ENCODE assay signal across 8 cellular contexts in genomic region chr12:48184549-48184922, GRCh38. TPM values are rescaled to one million over a fixed set of nuclear protein-coding genes. Genes with fewer than 3 reads are reported as not detected.
DNase-seq lines count a peak whose midpoint lies in the region; ATAC-seq and TF ChIP-seq lines count a peak whose summit lies in the region.

No MANE protein-coding gene starts in this region.

- H2BK5ac ChIP-seq in neuronal stem cell (ENCODE audit: low read length): no peak overlapping the region

- H2BK120ac ChIP-seq in neuronal stem cell (ENCODE audit: low read depth, low read length): peak overlapping the region; percentile 53

- H4K91ac ChIP-seq in neuronal stem cell (ENCODE audit: low read depth, low read length, poor library complexity): no peak overlapping the region

- H3K79me1 ChIP-seq in neuronal stem cell (ENCODE audit: low read depth, low read length): no peaks in the 10 kb centered on the region

- ATAC-seq in HG02678 (IDR thresholded peaks at IDR 0.05; ENCODE audit: unreplicated experiment): no peak

- H3K27me3 ChIP-seq in A673 (replicated peaks; ENCODE audit: insufficient read depth, low read depth, low read length, poor library complexity) (peaks cover 15% of the 10 kb centered on the region), HUES64 (ENCODE audit: insufficient read depth, low read length) (peaks cover 97% of the 10 kb centered on the region), endocrine pancreas (ENCODE audit: control insufficient read depth, insufficient read depth, low read length) (no peaks in the 10 kb centered on the region), neuronal stem cell (ENCODE audit: control insufficient read depth in 3 of 3, insufficient read depth in 3 of 3, low read depth in 1 of 3, low read length in 3 of 3) (peaks cover 0 to 21% (median 8%) of the 10 kb centered on the region in 3 experiments)

- no peak overlapping the region for H3K4ac ChIP-seq in neuronal stem cell (ENCODE audit: low read length)

- H3K36me3 ChIP-seq in A673 (ENCODE audit: insufficient read depth, low read length, poor library complexity, severe bottlenecking): no peaks in the 10 kb centered on the region
- no peaks in the 10 kb centered on the region for H3K36me3 ChIP-seq in HUES64 (ENCODE audit: insufficient read depth, low read length)
- H3K36me3 ChIP-seq in endocrine pancreas (ENCODE audit: control insufficient read depth, insufficient read depth, low read length): no peaks in the 10 kb centered on the region
- H3K36me3 ChIP-seq in neuronal stem cell (replicated peaks in 1 of 2; ENCODE audit: control insufficient read depth in 2 of 2, insufficient read depth in 2 of 2, low read length in 2 of 2): no peaks in the 10 kb centered on the region

- H2AFZ ChIP-seq in neuronal stem cell (ENCODE audit: low read length): peak overlapping the region; percentile 93

- H3K23ac ChIP-seq in neuronal stem cell (ENCODE audit: low read depth, low read length, poor library complexity): no peak overlapping the region

- H3K9me3 ChIP-seq in A673 (ENCODE audit: low read depth, low read length, poor library complexity, severe bottlenecking) (no peaks in the 10 kb centered on the region), HUES64 (ENCODE audit: insufficient read depth, low read depth, low read length) (no peaks in the 10 kb centered on the region), endocrine pancreas (ENCODE audit: control insufficient read depth, low read length) (no peaks in the 10 kb centered on the region), neuronal stem cell (replicated peaks in 1 of 2; ENCODE audit: control insufficient read depth in 2 of 2, insufficient read depth in 1 of 2, low read depth in 1 of 2, low read length in 2 of 2) (no peaks in the 10 kb centered on the region)

- no peak for TF ChIP-seq CTCF in A673 (conservative IDR thresholded peaks at IDR 0.05; ENCODE audit: low read depth, low read length)

- H2BK15ac ChIP-seq in neuronal stem cell (ENCODE audit: low read length): no peak overlapping the region

- H3K9ac ChIP-seq in HUES64 (ENCODE audit: low read depth, low read length) (no peak overlapping the region), endocrine pancreas (ENCODE audit: control insufficient read depth, insufficient read depth, low read length) (peak overlapping the region; percentile 32), neuronal stem cell (ENCODE audit: low read depth, low read length, poor library complexity) (no peak overlapping the region)

- H4K8ac ChIP-seq in neuronal stem cell (ENCODE audit: low read depth, low read length): no peak overlapping the region

- DNase-seq in A673 (ENCODE audit: low spot score) (no peak), neuronal stem cell (ENCODE audit: low spot score) (no peak), NCI-H1105 treated with DMSO at 0.1 percent for 48 hours (lab: John Stamatoyannopoulos, UW) (no peak), NCI-H2029 treated with DMSO at 0.1 percent for 48 hours (lab: John Stamatoyannopoulos, UW) (no peak), NOMO-1 treated with dmso at 0.1 percent for 144 hours (lab: John Stamatoyannopoulos, UW; ENCODE audit: unreplicated experiment) (no peak)

- H3K4me3 ChIP-seq in A673 (ENCODE audit: low read depth, low read length, poor library complexity, severe bottlenecking) (peak overlapping the region; percentile 67), HUES64 (ENCODE audit: low read length) (peak overlapping the region; percentile 73), endocrine pancreas (ENCODE audit: control insufficient read depth, insufficient read depth, low read length) (peak overlapping the region; percentile 28), neuronal stem cell (ENCODE audit: low read length in 2 of 2) (peak overlapping the region; percentile 65 to 95)

- CTCF ChIA-PET in A673 (lab: Charles Lee): interaction anchor here (1.0 kb wide), 1 partner anchor 242 kb away, joined by 3 read pairs; no protein-coding TSS in a partner anchor

- H3K18ac ChIP-seq in neuronal stem cell (ENCODE audit: low read length): peak overlapping the region; percentile 63

- H2AK5ac ChIP-seq in neuronal stem cell (ENCODE audit: low read depth, low read length): peak overlapping the region; percentile 21

- WGBS in HUES64: 13% methylated on average over 20 of the region's 20 CpGs
- WGBS in neuronal stem cell (ENCODE audit: extremely low coverage in 2 of 2, insufficient read length in 2 of 2, insufficient replicate concordance in 1 of 2), 2 donors: no CpG with 5 or more reads among the region's 20 CpGs

- H3K4me1 ChIP-seq in A673 (ENCODE audit: insufficient read depth, low read length, poor library complexity, severe bottlenecking) (peaks cover 30% of the 10 kb centered on the region), HUES64 (ENCODE audit: insufficient read depth, low read length) (peaks cover 20% of the 10 kb centered on the region), endocrine pancreas (ENCODE audit: control insufficient read depth, insufficient read depth, low read length) (no peaks in the 10 kb centered on the region), neuronal stem cell (ENCODE audit: control insufficient read depth in 2 of 2, insufficient read depth in 1 of 2, low read depth in 1 of 2, low read length in 2 of 2) (peaks cover 15 to 23% of the 10 kb centered on the region in 2 donors)

- POLR2A ChIA-PET in A673 (lab: Charles Lee; ENCODE audit: low non-redundant PET): no interaction called here

- no peak overlapping the region for H3K27ac ChIP-seq in A673 (ENCODE audit: low read depth, low read length, poor library complexity, severe bottlenecking)
- H3K27ac ChIP-seq in HUES64 (ENCODE audit: low read depth, low read length): no peak overlapping the region
- H3K27ac ChIP-seq in neuronal stem cell (replicated peaks; ENCODE audit: low read length): no peak overlapping the region

- peak overlapping the region; percentile 85 for H3K4me2 ChIP-seq in neuronal stem cell (ENCODE audit: insufficient read depth, low read length, poor library complexity, severe bottlenecking)

- peak overlapping the region; percentile 56 for H3K14ac ChIP-seq in neuronal stem cell (ENCODE audit: low read length)

- BruUV-seq in A673 (replicated peaks; lab: Mats Ljungman, UMichigan): no TSS peak

- H2BK12ac ChIP-seq in neuronal stem cell (ENCODE audit: low read length): no peak overlapping the region

- intact Hi-C loops in A673 (cut with micrococcal nuclease; ENCODE audit: unreplicated experiment): loop anchor here (10.0 kb wide), 4 partner anchors 180 to 430 kb away; partner anchors contain the start of genes COL2A1 and TMEM106C

RNA-seq across cellular contexts. Expression of gene CCDC184, which starts 1.1 kb away (rescaled TPM):
- 0.63 and 0.69 TPM in 2 replicates for total RNA-seq in A673 (2021)
- 1.00 TPM for polyA plus RNA-seq in HUES64 (2013, experiment 1 of 2)
- polyA plus RNA-seq in HUES64 (2013, experiment 2 of 2): 2.2 TPM
- polyA plus RNA-seq in neuronal stem cell (2013, experiment 1 of 2): 3.2 TPM
- 3.0 TPM for polyA plus RNA-seq in neuronal stem cell (2013, experiment 2 of 2)

RNA-seq across cellular contexts. Expression of gene OR10AD1, which starts 18.6 kb away (rescaled TPM):
- total RNA-seq in A673 (2021): not detected in 2 replicates
- not detected for polyA plus RNA-seq in HUES64 (2013, experiment 1 of 2)
- not detected for polyA plus RNA-seq in HUES64 (2013, experiment 2 of 2)
- not detected for polyA plus RNA-seq in neuronal stem cell (2013, experiment 1 of 2)
- polyA plus RNA-seq in neuronal stem cell (2013, experiment 2 of 2): not detected

RNA-seq across cellular contexts. Expression of gene ASB8, which starts 27.2 kb away (rescaled TPM):
- 23.5 and 24.1 TPM in 2 replicates for total RNA-seq in A673 (2021)
- 6.5 TPM for polyA plus RNA-seq in HUES64 (2013, experiment 1 of 2)
- 5.9 TPM for polyA plus RNA-seq in HUES64 (2013, experiment 2 of 2)
- polyA plus RNA-seq in neuronal stem cell (2013, experiment 1 of 2): 6.1 TPM
- 6.7 TPM for polyA plus RNA-seq in neuronal stem cell (2013, experiment 2 of 2)

Comparison
In these comparisons a context has a peak if more than half of its experiments do, and no peak if none do; other contexts are left out.
1. H3K4me3 ChIP-seq: peak in every context shown above with its lines; median percentile 80 in neuronal stem cell; 73 in HUES64; 67 in A673; 28 in endocrine pancreas.